ENCODE assay signal across 24 cellular contexts in genomic region chr3:623914-624545, GRCh38.
DNase-seq lines count a peak whose midpoint lies in the region; ATAC-seq, FAIRE-seq and TF ChIP-seq lines count a peak whose summit lies in the region.
"Had no signal": no experiment of that assay in that cellular context is flagged by ENCODE, and none has a peak within 500 bp of the region (broad histone marks: within the 10 kb centered on the region; RNA-seq: fewer than 3 reads in every experiment).

No MANE protein-coding gene starts in this region.

- H4K91ac ChIP-seq in IMR-90 (ENCODE audit: insufficient read depth, low read depth, low read length) = no peak overlapping the region

- no peak overlapping the region for H2BK20ac ChIP-seq in IMR-90 (ENCODE audit: low read depth, low read length)

- TF ChIP-seq EP300 in A549 (IDR thresholded peaks at IDR 0.05) = no peak

- H4K5ac ChIP-seq in IMR-90 (ENCODE audit: low read depth, low read length) = no peak overlapping the region

- no peak overlapping the region for H3K9ac ChIP-seq in IMR-90 (ENCODE audit: low read depth, low read length)
- H3K9ac ChIP-seq: BLaER1 treated with 17β-estradiol and CSF1 and Interleukin-3, amounts not matched to agents 10 nM and 100 nM had no signal

- H3K27ac ChIP-seq in A549 = no peak overlapping the region
- H3K27ac ChIP-seq in IMR-90 (ENCODE audit: insufficient read depth, low read length) = no peak overlapping the region
- H3K27ac ChIP-seq: BLaER1 treated with 17β-estradiol and CSF1 and Interleukin-3, amounts not matched to agents 10 nM and 100 nM; C4-2B had no signal

- no peak overlapping the region for H3K18ac ChIP-seq in IMR-90 (ENCODE audit: low read depth, low read length)

- CTCF ChIA-PET in A549 (lab: Yijun Ruan, JAX) (no interaction called here), IMR-90 (lab: Yijun Ruan, JAX) (no interaction called here)

- BruUV-seq in IMR-90 (replicated peaks; lab: Mats Ljungman, UMichigan) = no TSS peak

- POLR2A ChIA-PET in A549 (lab: Yijun Ruan, JAX) (no interaction called here), IMR-90 (lab: Charles Lee; ENCODE audit: unreplicated experiment) (no interaction called here)

- no peak for DNase-seq in A549 (ENCODE audit: low read depth in 1 of 2, low spot score in 1 of 2)
- no peak for DNase-seq in IMR-90
- DNase-seq in dedifferentiated amniotic fluid mesenchymal stem cell (ENCODE audit: extremely low spot score) = peak; percentile 10
- no peak for DNase-seq in activated CD8-positive, alpha-beta memory T cell treated with anti-CD3 and anti-CD28 coated beads for 24 hours
- DNase-seq in COLO668 (lab: John Stamatoyannopoulos, UW; ENCODE audit: unreplicated experiment) = no peak
- no peak for DNase-seq in kidney glomerular epithelial cell (lab: John Stamatoyannopoulos, UW)
- DNase-seq: 8988T; AML-193; CD4-positive, alpha-beta T cell; CD8-positive, alpha-beta T cell; COR-L47; DMS 273 treated with DMSO at 0.1 percent for 48 hours; DMS153; DMS53; DMS79; DND-41; EL; GDM1 had no signal

- 2% methylated on average over 4 of the region's 4 CpGs for WGBS in A549 (ENCODE audit: missing lambda C conversion rate)
- no CpG with 5 or more reads among the region's 4 CpGs for WGBS in IMR-90 (ENCODE audit: extremely low coverage in 2 of 2, insufficient read length in 1 of 2), 2 experiments

- no peak overlapping the region for H2AK5ac ChIP-seq in IMR-90 (ENCODE audit: low read depth, low read length)

- H2AK9ac ChIP-seq in IMR-90 (replicated peaks; ENCODE audit: low read depth, low read length, poor library complexity) = no peak overlapping the region

- no peak overlapping the region for H4K8ac ChIP-seq in IMR-90 (ENCODE audit: low read depth in 2 of 2, low read length in 2 of 2)

- no peak overlapping the region for H2BK15ac ChIP-seq in IMR-90 (ENCODE audit: low read depth, low read length)

- TF ChIP-seq POLR2A in A549 (IDR thresholded peaks at IDR 0.05; ENCODE audit: low read length) (no peak), IMR-90 (IDR thresholded peaks at IDR 0.05; ENCODE audit: low read depth, low read length) (no peak)

- H3K23ac ChIP-seq in IMR-90 (ENCODE audit: low read depth, low read length) = no peak overlapping the region

- H3K4me1 ChIP-seq in A549 (no peaks in the 10 kb centered on the region), IMR-90 (ENCODE audit: control insufficient read depth, insufficient read depth, low read length) (no peaks in the 10 kb centered on the region)
- H3K4me1 ChIP-seq: BLaER1 treated with 17β-estradiol and CSF1 and Interleukin-3, amounts not matched to agents 10 nM and 100 nM had no signal

- H3K9me1 ChIP-seq in IMR-90 (ENCODE audit: insufficient read depth, low read length) = no peaks in the 10 kb centered on the region

- no peak for FAIRE-seq in A549 (lab: Jason Lieb, UNC)
- FAIRE-seq: A204.1, GM12878, GM12892, GM18507 had no signal

- in situ Hi-C loops in IMR-90 (cut with MboI; ENCODE audit: low sequenced_read_pairs) = no loop called here

- dilution Hi-C loops in IMR-90 (cut with HindIII; ENCODE audit: low sequenced_read_pairs, unreplicated experiment) = no loop called here

- no peak overlapping the region for H3K4me2 ChIP-seq in A549
- no peak overlapping the region for H3K4me2 ChIP-seq in IMR-90 (ENCODE audit: low read depth, low read length)
- H3K4me2 ChIP-seq: BLaER1 treated with 17β-estradiol and CSF1 and Interleukin-3, amounts not matched to agents 10 nM and 100 nM had no signal

- TF ChIP-seq RAD21 in A549 (conservative IDR thresholded peaks at IDR 0.05 in 1 of 2, IDR thresholded peaks at IDR 0.05 in 1 of 2) (no peak), IMR-90 (IDR thresholded peaks at IDR 0.05; ENCODE audit: low read length) (no peak)

- H3K56ac ChIP-seq in IMR-90 (ENCODE audit: extremely low read depth, insufficient read depth, low read length) = no peak overlapping the region

- no peaks in the 10 kb centered on the region for H3K79me1 ChIP-seq in IMR-90 (ENCODE audit: low read depth in 1 of 2, low read length in 2 of 2)

- intact Hi-C loops in IMR-90 (cut with micrococcal nuclease) = no loop called here

- H3K4me3 ChIP-seq in A549 (no peak overlapping the region), IMR-90 (ENCODE audit: insufficient read depth, low read depth, low read length) (no peak overlapping the region)
- H3K4me3 ChIP-seq: BLaER1 treated with 17β-estradiol and CSF1 and Interleukin-3, amounts not matched to agents 10 nM and 100 nM; GM12878 had no signal

- H3K14ac ChIP-seq in IMR-90 (replicated peaks; ENCODE audit: low read depth, low read length) = no peak overlapping the region

- no peak overlapping the region for H3K4ac ChIP-seq in IMR-90 (ENCODE audit: low read depth, low read length)

- H3K9me3 ChIP-seq in A549 = no peaks in the 10 kb centered on the region; the same call in 2 of the 3 replicates
- 0 out of 2 replicates have a peak, but pooled peaks cover 2% of the 10 kb centered on the region for H3K9me3 ChIP-seq in IMR-90 (ENCODE audit: control insufficient read depth, insufficient read depth, low read length)
- H3K9me3 ChIP-seq: BLaER1 treated with 17β-estradiol and CSF1 and Interleukin-3, amounts not matched to agents 10 nM and 100 nM had no signal

- no peak overlapping the region for H2BK120ac ChIP-seq in IMR-90 (ENCODE audit: low read depth, low read length)

- H2BK5ac ChIP-seq in IMR-90 (ENCODE audit: low read depth, low read length, poor library complexity, severe bottlenecking) = no peak overlapping the region

- H3K36me3 ChIP-seq in IMR-90 (ENCODE audit: control insufficient read depth, insufficient read depth, low read length) = no peaks in the 10 kb centered on the region
- H3K36me3 ChIP-seq: BLaER1 treated with 17β-estradiol and CSF1 and Interleukin-3, amounts not matched to agents 10 nM and 100 nM had no signal

- H3K27me3 ChIP-seq in IMR-90 (ENCODE audit: control insufficient read depth, insufficient read depth, low read length) = no peaks in the 10 kb centered on the region
- H3K27me3 ChIP-seq: BLaER1 treated with 17β-estradiol and CSF1 and Interleukin-3, amounts not matched to agents 10 nM and 100 nM had no signal

- TF ChIP-seq CTCF in A549 (IDR thresholded peaks at IDR 0.05) (no peak), IMR-90 (conservative IDR thresholded peaks at IDR 0.05; ENCODE audit: low read depth, low read length) (no peak)

- H4K20me1 ChIP-seq in IMR-90 (ENCODE audit: insufficient read depth, low read length) = no peaks in the 10 kb centered on the region
- H4K20me1 ChIP-seq: BLaER1 treated with 17β-estradiol and CSF1 and Interleukin-3, amounts not matched to agents 10 nM and 100 nM had no signal

- H2AFZ ChIP-seq in IMR-90 (replicated peaks; ENCODE audit: low read length, poor library complexity) = no peak overlapping the region

- ATAC-seq in A549 (no peak), IMR-90 (ENCODE audit: low read depth) (no peak)
- ATAC-seq: CD8-positive, alpha-beta T cell; GM12878 had no signal

TF ChIP-seq in A549, 52 proteins besides CTCF, POLR2A, EP300 and RAD21:
- TF ChIP-seq MAFK (IDR thresholded peaks at IDR 0.05; ENCODE audit: partially characterized antibody) (peak; percentile 68), HDAC2 (IDR thresholded peaks at IDR 0.05) (no peak)

TF ChIP-seq in IMR-90, 13 proteins besides CTCF, POLR2A, EP300 and RAD21:
- peak; percentile 70 for TF ChIP-seq MAFK (IDR thresholded peaks at IDR 0.05; ENCODE audit: low read depth, low read length)
- no peak for TF ChIP-seq BHLHE40 (IDR thresholded peaks at IDR 0.05; ENCODE audit: low read depth, low read length)
